1 cellular context compared by ENCODE assay signal in the genomic region with DNA sequence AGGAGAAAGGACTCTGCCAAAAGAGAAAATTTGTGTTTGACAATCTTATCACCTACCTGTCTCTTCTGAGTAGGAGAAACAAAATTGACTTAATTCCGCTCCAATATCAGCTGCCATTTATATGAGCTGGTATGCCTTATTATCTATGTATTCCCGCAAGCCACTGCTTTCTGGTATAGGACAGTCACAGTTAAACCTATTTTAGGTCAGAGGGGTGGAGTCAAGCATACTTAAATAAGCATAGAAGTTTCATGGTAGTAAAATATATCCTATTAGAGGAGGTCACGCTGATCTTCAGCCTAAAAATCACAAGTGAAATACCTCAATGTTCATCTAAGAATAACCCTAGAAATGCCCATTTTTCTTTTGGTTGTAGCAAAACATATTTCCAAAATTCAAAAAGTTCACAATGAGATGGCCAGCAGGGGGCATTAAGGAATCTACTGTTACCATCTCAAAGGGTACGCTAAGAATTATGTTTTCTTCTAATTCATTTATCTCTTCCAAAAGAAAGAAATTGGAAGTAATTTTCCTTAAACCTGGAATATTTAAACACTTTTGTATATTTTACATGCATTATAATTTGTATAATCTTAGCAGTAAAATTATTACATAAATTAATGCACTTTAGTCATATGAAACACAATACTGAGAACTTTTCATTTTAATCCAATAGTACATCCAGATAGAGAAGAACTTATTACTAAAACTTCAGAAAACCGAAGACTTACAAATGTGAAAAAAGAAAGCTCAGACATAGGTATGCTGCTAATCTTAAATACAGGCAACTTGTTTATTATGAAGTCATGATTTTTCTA.
TF ChIP-seq lines count a peak whose summit lies in the region.

No MANE protein-coding gene starts in this region.

TF ChIP-seq in GM23338, 12 proteins besides CTCF, POLR2A, EP300 and RAD21 (continued from another document):
- TF ChIP-seq, protein P1, sequence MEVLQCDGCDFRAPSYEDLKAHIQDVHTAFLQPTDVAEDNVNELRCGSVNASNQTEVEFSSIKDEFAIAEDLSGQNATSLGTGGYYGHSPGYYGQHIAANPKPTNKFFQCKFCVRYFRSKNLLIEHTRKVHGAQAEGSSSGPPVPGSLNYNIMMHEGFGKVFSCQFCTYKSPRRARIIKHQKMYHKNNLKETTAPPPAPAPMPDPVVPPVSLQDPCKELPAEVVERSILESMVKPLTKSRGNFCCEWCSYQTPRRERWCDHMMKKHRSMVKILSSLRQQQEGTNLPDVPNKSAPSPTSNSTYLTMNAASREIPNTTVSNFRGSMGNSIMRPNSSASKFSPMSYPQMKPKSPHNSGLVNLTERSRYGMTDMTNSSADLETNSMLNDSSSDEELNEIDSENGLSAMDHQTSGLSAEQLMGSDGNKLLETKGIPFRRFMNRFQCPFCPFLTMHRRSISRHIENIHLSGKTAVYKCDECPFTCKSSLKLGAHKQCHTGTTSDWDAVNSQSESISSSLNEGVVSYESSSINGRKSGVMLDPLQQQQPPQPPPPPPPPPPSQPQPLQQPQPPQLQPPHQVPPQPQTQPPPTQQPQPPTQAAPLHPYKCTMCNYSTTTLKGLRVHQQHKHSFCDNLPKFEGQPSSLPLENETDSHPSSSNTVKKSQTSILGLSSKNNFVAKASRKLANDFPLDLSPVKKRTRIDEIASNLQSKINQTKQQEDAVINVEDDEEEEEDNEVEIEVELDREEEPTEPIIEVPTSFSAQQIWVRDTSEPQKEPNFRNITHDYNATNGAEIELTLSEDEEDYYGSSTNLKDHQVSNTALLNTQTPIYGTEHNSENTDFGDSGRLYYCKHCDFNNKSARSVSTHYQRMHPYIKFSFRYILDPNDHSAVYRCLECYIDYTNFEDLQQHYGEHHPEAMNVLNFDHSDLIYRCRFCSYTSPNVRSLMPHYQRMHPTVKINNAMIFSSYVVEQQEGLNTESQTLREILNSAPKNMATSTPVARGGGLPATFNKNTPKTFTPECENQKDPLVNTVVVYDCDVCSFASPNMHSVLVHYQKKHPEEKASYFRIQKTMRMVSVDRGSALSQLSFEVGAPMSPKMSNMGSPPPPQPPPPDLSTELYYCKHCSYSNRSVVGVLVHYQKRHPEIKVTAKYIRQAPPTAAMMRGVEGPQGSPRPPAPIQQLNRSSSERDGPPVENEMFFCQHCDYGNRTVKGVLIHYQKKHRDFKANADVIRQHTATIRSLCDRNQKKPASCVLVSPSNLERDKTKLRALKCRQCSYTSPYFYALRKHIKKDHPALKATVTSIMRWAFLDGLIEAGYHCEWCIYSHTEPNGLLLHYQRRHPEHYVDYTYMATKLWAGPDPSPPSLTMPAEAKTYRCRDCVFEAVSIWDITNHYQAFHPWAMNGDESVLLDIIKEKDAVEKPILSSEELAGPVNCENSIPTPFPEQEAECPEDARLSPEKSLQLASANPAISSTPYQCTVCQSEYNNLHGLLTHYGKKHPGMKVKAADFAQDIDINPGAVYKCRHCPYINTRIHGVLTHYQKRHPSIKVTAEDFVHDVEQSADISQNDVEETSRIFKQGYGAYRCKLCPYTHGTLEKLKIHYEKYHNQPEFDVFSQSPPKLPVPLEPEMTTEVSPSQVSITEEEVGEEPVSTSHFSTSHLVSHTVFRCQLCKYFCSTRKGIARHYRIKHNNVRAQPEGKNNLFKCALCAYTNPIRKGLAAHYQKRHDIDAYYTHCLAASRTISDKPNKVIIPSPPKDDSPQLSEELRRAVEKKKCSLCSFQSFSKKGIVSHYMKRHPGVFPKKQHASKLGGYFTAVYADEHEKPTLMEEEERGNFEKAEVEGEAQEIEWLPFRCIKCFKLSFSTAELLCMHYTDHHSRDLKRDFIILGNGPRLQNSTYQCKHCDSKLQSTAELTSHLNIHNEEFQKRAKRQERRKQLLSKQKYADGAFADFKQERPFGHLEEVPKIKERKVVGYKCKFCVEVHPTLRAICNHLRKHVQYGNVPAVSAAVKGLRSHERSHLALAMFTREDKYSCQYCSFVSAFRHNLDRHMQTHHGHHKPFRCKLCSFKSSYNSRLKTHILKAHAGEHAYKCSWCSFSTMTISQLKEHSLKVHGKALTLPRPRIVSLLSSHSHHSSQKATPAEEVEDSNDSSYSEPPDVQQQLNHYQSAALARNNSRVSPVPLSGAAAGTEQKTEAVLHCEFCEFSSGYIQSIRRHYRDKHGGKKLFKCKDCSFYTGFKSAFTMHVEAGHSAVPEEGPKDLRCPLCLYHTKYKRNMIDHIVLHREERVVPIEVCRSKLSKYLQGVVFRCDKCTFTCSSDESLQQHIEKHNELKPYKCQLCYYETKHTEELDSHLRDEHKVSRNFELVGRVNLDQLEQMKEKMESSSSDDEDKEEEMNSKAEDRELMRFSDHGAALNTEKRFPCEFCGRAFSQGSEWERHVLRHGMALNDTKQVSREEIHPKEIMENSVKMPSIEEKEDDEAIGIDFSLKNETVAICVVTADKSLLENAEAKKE (CRISPR knock-in tag; IDR thresholded peaks at IDR 0.05) = no peak
- no peak for TF ChIP-seq ZNF114 (CRISPR knock-in tag; IDR thresholded peaks at IDR 0.05)
- no peak for TF ChIP-seq STAT1 (IDR thresholded peaks at IDR 0.05; ENCODE audit: unreplicated experiment)
- no peak for TF ChIP-seq POLR2AphosphoS5 (IDR thresholded peaks at IDR 0.05; ENCODE audit: low read depth)
